8 cellular contexts compared by ENCODE assay signal in the genomic region with DNA sequence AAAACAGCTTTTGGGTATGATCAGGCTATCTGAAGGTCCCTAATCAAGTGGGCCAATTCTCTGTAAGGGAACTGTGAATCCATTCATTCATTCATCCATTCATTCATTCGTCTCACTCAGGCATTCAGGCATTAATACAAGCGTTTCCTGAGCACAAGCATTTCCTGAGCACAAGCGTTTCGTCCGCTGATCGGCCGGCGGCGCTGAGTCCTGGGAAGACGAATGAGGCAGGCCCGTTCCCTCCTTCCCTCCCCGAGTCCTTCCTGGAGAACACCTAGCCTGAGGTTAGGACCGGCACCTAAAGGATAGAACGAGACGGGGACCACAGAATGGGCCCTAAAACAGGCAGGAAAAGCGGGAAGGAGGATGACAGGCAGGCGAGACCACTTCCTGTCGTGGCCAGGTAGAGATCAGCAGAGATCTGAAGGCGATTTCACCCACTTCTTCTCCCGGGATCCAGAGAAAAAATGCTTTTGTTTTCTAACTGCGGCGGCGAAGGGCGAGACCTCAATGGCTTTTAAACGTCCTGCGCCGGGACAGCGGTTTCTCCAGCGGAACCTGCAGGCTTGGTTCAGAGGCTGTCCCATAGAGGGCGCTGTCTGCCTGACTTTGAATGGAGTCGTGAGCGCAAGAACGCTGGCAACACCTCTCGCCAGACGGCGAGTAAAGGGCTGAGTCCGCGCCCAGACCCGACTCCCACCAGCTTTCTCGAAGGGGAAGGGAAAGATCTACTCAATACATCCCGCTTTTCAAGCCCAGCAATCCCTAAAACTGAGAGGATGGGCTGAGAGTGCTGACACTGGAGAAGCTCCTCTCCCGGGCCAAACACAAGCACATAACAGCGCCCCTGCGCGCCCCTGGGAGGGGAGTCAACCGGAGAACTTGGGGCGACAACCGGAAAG. TPM values are rescaled to one million over a fixed set of nuclear protein-coding genes. Genes with fewer than 3 reads are reported as not detected.
A peak's percentile ranks its signal among the peaks of the same experiment; 100 is the strongest.
DNase-seq lines count a peak whose midpoint lies in the region; ATAC-seq, FAIRE-seq and TF ChIP-seq lines count a peak whose summit lies in the region.

No MANE protein-coding gene starts in this region.

- intact Hi-C loops in adrenal gland (cut with DNase I): loop anchor here (2.0 to 10.0 kb wide), 4 partner anchors 242 to 428 kb away; no protein-coding TSS in a partner anchor

- ATAC-seq in GM18517 (IDR thresholded peaks at IDR 0.05; ENCODE audit: unreplicated experiment): peak; percentile 67

- no peaks in the 10 kb centered on the region for H4K20me1 ChIP-seq in Karpas-422 (ENCODE audit: insufficient read depth, low read depth, low read length)

- no peak overlapping the region for H3K9ac ChIP-seq in Karpas-422 (ENCODE audit: low read length)

- H3K27ac ChIP-seq in ACC112 (ENCODE audit: low read depth, low read length): no peak overlapping the region
- no peak overlapping the region for H3K27ac ChIP-seq in Karpas-422 (ENCODE audit: low read length)
- no peak overlapping the region for H3K27ac ChIP-seq in adrenal gland
- no peak overlapping the region for H3K27ac ChIP-seq in right atrium auricular region

- peaks cover 12% of the 10 kb centered on the region for H3K4me1 ChIP-seq in ACC112 (ENCODE audit: control insufficient read depth, insufficient read depth, low read length, unreplicated experiment)
- no peaks in the 10 kb centered on the region for H3K4me1 ChIP-seq in Karpas-422 (ENCODE audit: low read length)
- H3K4me1 ChIP-seq in adrenal gland (replicated peaks in 1 of 2): peaks cover 20 to 44% of the 10 kb centered on the region in 2 donors
- H3K4me1 ChIP-seq in right atrium auricular region: peaks cover 0 to 53% of the 10 kb centered on the region in 2 donors

- H2AFZ ChIP-seq in ACC112 (ENCODE audit: low read length, unreplicated experiment) (peak overlapping the region; percentile 45), Karpas-422 (ENCODE audit: low read length) (no peak overlapping the region)

- H3K27me3 ChIP-seq in ACC112 (ENCODE audit: insufficient read depth, low read length) (peaks cover 97% of the 10 kb centered on the region), Karpas-422 (ENCODE audit: low read length) (no peaks in the 10 kb centered on the region), adrenal gland (peaks cover 83% of the 10 kb centered on the region), right atrium auricular region (peaks cover 46 to 59% of the 10 kb centered on the region in 2 donors)

- H3K79me2 ChIP-seq in ACC112 (ENCODE audit: control insufficient read depth, insufficient read depth, low read length, unreplicated experiment) (no peaks in the 10 kb centered on the region), Karpas-422 (ENCODE audit: low read length) (no peaks in the 10 kb centered on the region)

- peak; percentile 80 to 94 (median 88) for TF ChIP-seq CTCF in adrenal gland (IDR thresholded peaks at IDR 0.05)
- peak; percentile 88 to 92 for TF ChIP-seq CTCF in right atrium auricular region (IDR thresholded peaks at IDR 0.05)

- H3K9me2 ChIP-seq in Karpas-422 (replicated peaks; ENCODE audit: insufficient read depth, low read length): no peaks in the 10 kb centered on the region

- peak; percentile 86 for DNase-seq in Karpas-422
- DNase-seq in T follicular helper cell (ENCODE audit: low read depth): peak; percentile 77
- peak; percentile 75 to 93 (median 88) for DNase-seq in adrenal gland
- peak; percentile 89 for DNase-seq in right atrium auricular region (ENCODE audit: low spot score)
- DNase-seq in putamen (ENCODE audit: low spot score): peak; percentile 74
- peak; percentile 89 for DNase-seq in urothelium cell line (ENCODE audit: low spot score)

- 8 to 13% (median 10%) methylated on average over 30 to 48 of the region's 48 CpGs for WGBS in adrenal gland, 4 donors

- no peak overlapping the region for H3K4me2 ChIP-seq in Karpas-422 (ENCODE audit: low read depth, low read length, poor library complexity, severe bottlenecking)

- H3K9me3 ChIP-seq in Karpas-422 (ENCODE audit: low read length): no peaks in the 10 kb centered on the region
- no peaks in the 10 kb centered on the region for H3K9me3 ChIP-seq in adrenal gland (replicated peaks in 1 of 3)
- peaks cover 0 to 13% of the 10 kb centered on the region in 2 donors for H3K9me3 ChIP-seq in right atrium auricular region

- H3K4me3 ChIP-seq in ACC112 (ENCODE audit: low read depth, low read length): peak overlapping the region; percentile 52
- no peak overlapping the region for H3K4me3 ChIP-seq in Karpas-422 (ENCODE audit: low read length)
- H3K4me3 ChIP-seq in adrenal gland: no peak overlapping the region
- peak overlapping the region in 1 of 2 donors; percentile 19 for H3K4me3 ChIP-seq in right atrium auricular region

- TF ChIP-seq POLR2A in adrenal gland (IDR thresholded peaks at IDR 0.05): no peak

- no peak for FAIRE-seq in urothelium cell line (lab: Jason Lieb, UNC)

- H3K36me3 ChIP-seq in ACC112 (ENCODE audit: insufficient read depth, low read length) (no peaks in the 10 kb centered on the region), Karpas-422 (ENCODE audit: insufficient read depth, low read length) (no peaks in the 10 kb centered on the region), adrenal gland (replicated peaks in 1 of 2) (no peaks in the 10 kb centered on the region), right atrium auricular region (no peaks in the 10 kb centered on the region)

RNA-seq across cellular contexts. Expression of a gene that starts 2.9 kb away (rescaled TPM):
- not detected in 2 replicates for total RNA-seq in Karpas-422 (2014; rRNA removed; shearing (Covaris generic); ENCODE audit: low replicate concordance)
- total RNA-seq in adrenal gland: 1 to 10 TPM in 1 of 8 donors, not detected in 7; 1.1 TPM
- not detected for polyA plus RNA-seq in adrenal gland
- total RNA-seq in right atrium auricular region: not detected

RNA-seq across cellular contexts. Expression of a gene that starts 15.1 kb away (rescaled TPM):
- total RNA-seq in Karpas-422 (2014; rRNA removed; shearing (Covaris generic); ENCODE audit: low replicate concordance): not detected in 2 replicates
- not detected for total RNA-seq in adrenal gland
- polyA plus RNA-seq in adrenal gland: not detected
- total RNA-seq in right atrium auricular region: not detected

RNA-seq across cellular contexts. Expression of a gene that starts 21.4 kb away (rescaled TPM):
- 183 and 393 TPM in 2 replicates for total RNA-seq in Karpas-422 (2014; rRNA removed; shearing (Covaris generic); ENCODE audit: low replicate concordance)
- total RNA-seq in adrenal gland (100 to 1,000 TPM in 4 of 8 donors, 10 to 100 TPM in 4; 73.9 to 149 (median 106) TPM), right atrium auricular region (10 to 100 TPM; 35.4 to 36.9 TPM)
- 100 to 1,000 TPM in 1 of 3 donors, 10 to 100 TPM in 2; 23.8 to 167 (median 28.2) TPM for polyA plus RNA-seq in adrenal gland
